8 cellular contexts compared by ENCODE assay signal in the genomic region with DNA sequence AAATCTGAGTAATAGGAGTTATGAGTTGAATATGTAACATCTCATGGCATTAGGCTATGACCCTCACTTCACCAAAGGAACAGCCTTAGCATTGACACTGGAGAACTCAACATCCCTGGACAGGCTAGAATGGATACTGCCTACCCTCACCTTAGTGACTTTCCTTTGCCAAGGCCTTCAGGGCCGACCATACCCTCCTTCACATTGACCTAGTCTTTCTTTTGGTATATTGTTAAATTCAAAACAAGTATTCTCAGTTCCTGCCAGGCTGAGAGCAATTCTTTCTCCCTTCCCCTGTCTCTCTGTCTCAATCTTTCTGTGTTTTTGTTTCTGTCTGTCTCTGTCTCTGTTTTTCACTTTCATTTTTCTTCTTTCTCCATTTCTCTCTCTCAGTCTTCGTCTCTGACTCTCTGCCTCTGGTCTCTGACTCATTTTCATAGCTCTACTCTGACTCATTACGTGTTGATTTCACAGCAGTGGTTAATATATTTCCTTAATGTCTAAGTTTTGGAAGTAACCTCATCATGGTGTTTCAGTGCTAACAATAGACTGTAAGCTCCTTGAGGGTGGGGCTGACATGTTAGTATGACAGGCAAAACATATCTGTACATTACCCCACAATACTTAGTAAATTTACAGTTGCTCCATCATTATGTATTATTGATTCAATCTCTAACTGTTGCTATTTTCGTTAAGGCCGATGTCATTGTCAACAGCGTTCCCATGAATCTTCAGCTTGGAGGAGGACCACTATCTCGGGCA. TPM values are rescaled to one million over a fixed set of nuclear protein-coding genes. Genes with fewer than 3 reads are reported as not detected.
A peak's percentile ranks its signal among the peaks of the same experiment; 100 is the strongest.
DNase-seq lines count a peak whose midpoint lies in the region; ATAC-seq, FAIRE-seq and TF ChIP-seq lines count a peak whose summit lies in the region.

No MANE protein-coding gene starts in this region.

- H2BK15ac ChIP-seq in mesendoderm (replicated peaks; ENCODE audit: low read depth) = no peak overlapping the region

- no peak overlapping the region for H3K27ac ChIP-seq in mesendoderm (ENCODE audit: low read depth, low read length)
- H3K27ac ChIP-seq in HepG2 (ENCODE audit: extremely low read length, insufficient read depth, low read length) = no peak overlapping the region

- H4K8ac ChIP-seq in mesendoderm (ENCODE audit: low read depth, low read length) = no peak overlapping the region

- H3K4me3 ChIP-seq in GM06990 (replicated peaks; ENCODE audit: low read depth, low read length) (peak overlapping the region; percentile 18; the same call in 1 of the 2 replicates), mesendoderm (ENCODE audit: low read length) (no peak overlapping the region), HepG2 (replicated peaks in 1 of 3; ENCODE audit: insufficient read depth in 1 of 3, low read depth in 2 of 3, low read length in 3 of 3) (no peak overlapping the region)

- no peak overlapping the region for H3K4me2 ChIP-seq in mesendoderm (ENCODE audit: low read length)
- H3K4me2 ChIP-seq in HepG2 (ENCODE audit: low read depth, low read length) = no peak overlapping the region

- H3K4ac ChIP-seq in mesendoderm (ENCODE audit: low read depth, low read length) = no peak overlapping the region

- H3K23ac ChIP-seq in mesendoderm (ENCODE audit: low read length) = no peak overlapping the region

- TF ChIP-seq POLR2A in HepG2 (IDR thresholded peaks at IDR 0.05; ENCODE audit: insufficient read depth in 1 of 2, low read depth in 2 of 2, low read length in 2 of 2) = no peak

- POLR2A ChIA-PET in HepG2 (lab: Yijun Ruan, JAX) = no interaction called here

- no peak overlapping the region for H2AK5ac ChIP-seq in mesendoderm (ENCODE audit: low read length)

- no peaks in the 10 kb centered on the region for H3K9me3 ChIP-seq in HepG2 (ENCODE audit: low read length)

- ATAC-seq in GM21447 (IDR thresholded peaks at IDR 0.05; ENCODE audit: unreplicated experiment) (peak; percentile 98), HG03571 (IDR thresholded peaks at IDR 0.05; ENCODE audit: unreplicated experiment) (peak; percentile 97), HepG2 (no peak)

- H3K79me2 ChIP-seq in mesendoderm (ENCODE audit: control insufficient read depth, insufficient read depth, low read length) (no peaks in the 10 kb centered on the region), HepG2 (ENCODE audit: insufficient read depth, low read length) (no peaks in the 10 kb centered on the region)

- no peak overlapping the region for H2BK120ac ChIP-seq in mesendoderm (ENCODE audit: low read depth, low read length)

- no peaks in the 10 kb centered on the region for H3K4me1 ChIP-seq in mesendoderm (ENCODE audit: control insufficient read depth, low read depth, low read length)
- no peaks in the 10 kb centered on the region for H3K4me1 ChIP-seq in HepG2 (ENCODE audit: insufficient read depth, low read length)

- TF ChIP-seq EP300 in HepG2 (IDR thresholded peaks at IDR 0.05; ENCODE audit: low read depth in 2 of 2, low read length in 2 of 2) (no peak), HepG2 (CRISPR knock-in tag; IDR thresholded peaks at IDR 0.05; ENCODE audit: borderline replicate concordance) (no peak)

- no peak overlapping the region for H3K56ac ChIP-seq in mesendoderm (ENCODE audit: low read length)

- CTCF ChIA-PET in HepG2 (lab: Yijun Ruan, JAX; ENCODE audit: low intra/inter-chr PET ratio, low total read pairs) = no interaction called here

- no peak for TF ChIP-seq CTCF in GM06990 (IDR thresholded peaks at IDR 0.05; ENCODE audit: insufficient read depth, low read length, poor library complexity, severe bottlenecking)
- no peak for TF ChIP-seq CTCF in HepG2 (CRISPR knock-in tag; IDR thresholded peaks at IDR 0.05)

- intact Hi-C loops in HepG2 (cut with micrococcal nuclease; ENCODE audit: unreplicated experiment) = no loop called here

- H3K36me3 ChIP-seq in GM06990 (ENCODE audit: control insufficient read depth, insufficient read depth, low read length) (peaks cover 4% of the 10 kb centered on the region), mesendoderm (ENCODE audit: control insufficient read depth, insufficient read depth, low read length) (no peaks in the 10 kb centered on the region), HepG2 (replicated peaks in 1 of 2; ENCODE audit: control insufficient read depth in 1 of 2, insufficient read depth in 2 of 2, low read length in 2 of 2) (no peaks in the 10 kb centered on the region)

- WGBS in mesendoderm (ENCODE audit: extremely low coverage, insufficient coverage, low lambda C conversion rate) = no CpG with 5 or more reads among the region's 7 CpGs
- WGBS in HepG2 (ENCODE audit: low lambda C conversion rate) = 41% methylated on average over 7 of the region's 7 CpGs

- H4K20me1 ChIP-seq in HepG2 (ENCODE audit: insufficient read depth, low read length) = no peaks in the 10 kb centered on the region

- no peak overlapping the region for H2BK5ac ChIP-seq in mesendoderm (ENCODE audit: low read length)

- DNase-seq in GM06990 (ENCODE audit: extremely low read depth, insufficient read length) (peak; percentile 78), renal cortical epithelial cell (ENCODE audit: low read depth) (peak; percentile 95), mesendoderm (no peak), HepG2 (ENCODE audit: low spot score) (no peak), DMS 273 (lab: John Stamatoyannopoulos, UW; ENCODE audit: unreplicated experiment) (no peak)
- DNase-seq in activated naive CD4-positive, alpha-beta T cell treated with anti-CD3 and anti-CD28 coated beads, Interleukin-2, amount 50 U/mL, for 16 hours = peak; percentile 14

- no peak overlapping the region for H4K5ac ChIP-seq in mesendoderm (ENCODE audit: low read length)

- H3K9ac ChIP-seq in mesendoderm (ENCODE audit: low read length) (no peak overlapping the region), HepG2 (ENCODE audit: insufficient read depth, low read depth, low read length) (no peak overlapping the region)

- no peaks in the 10 kb centered on the region for H3K79me1 ChIP-seq in mesendoderm (ENCODE audit: low read length)

- TF ChIP-seq RAD21 in HepG2 (CRISPR knock-in tag; IDR thresholded peaks at IDR 0.05) = no peak

- H3K27me3 ChIP-seq in GM06990 (replicated peaks; ENCODE audit: control insufficient read depth, insufficient read depth, low read length) (no peaks in the 10 kb centered on the region), mesendoderm (ENCODE audit: insufficient read depth, low read length, poor library complexity) (no peaks in the 10 kb centered on the region), HepG2 (ENCODE audit: control insufficient read depth in 1 of 2, insufficient read depth in 2 of 2, low read length in 2 of 2) (no peaks in the 10 kb centered on the region; a peak in 1 of 5 replicates)

- no peak overlapping the region for H3K18ac ChIP-seq in mesendoderm (ENCODE audit: low read length)

- in situ Hi-C loops in HepG2 (cut with HindIII; ENCODE audit: extremely low pct_ligation_motif_present, low pct_unique_long_range_greater_than_20kb) = no loop called here

- FAIRE-seq in HepG2 (lab: Jason Lieb, UNC) = no peak

- H2AFZ ChIP-seq in HepG2 (ENCODE audit: low read length) = no peak overlapping the region

- BruUV-seq in HepG2 (replicated peaks; lab: Mats Ljungman, UMichigan) = no TSS peak

RNA-seq across cellular contexts. Expression of gene PARP15, which starts 32.5 kb away (rescaled TPM):
- total RNA-seq in renal cortical epithelial cell (0.20 TPM in 1 of 2 replicates, not detected in the other), HepG2 (2016; rRNA removed; fragmentation: Illumina TruSeq; extraction: Trizol) (0.02 TPM in 1 of 2 replicates, not detected in the other)
- 0.29 TPM for polyA plus RNA-seq in mesendoderm (2013, experiment 1 of 2)
- 0.39 TPM for polyA plus RNA-seq in mesendoderm (2013, experiment 2 of 2)
- total RNA-seq in HepG2 (2016; cell fraction: cytosol; rRNA removed; fragmentation: Illumina TruSeq; extraction: Trizol; ENCODE audit: low read depth) = not detected in 2 replicates
- 0.04 TPM in 1 of 2 replicates, not detected in the other for total RNA-seq in HepG2 (2016; cell fraction: insoluble cytoplasmic fraction; rRNA removed; fragmentation: Illumina TruSeq; extraction: Trizol)
- not detected in 2 replicates for total RNA-seq in HepG2 (2016; cell fraction: membrane; rRNA removed; fragmentation: Illumina TruSeq; extraction: Trizol)
- total RNA-seq in HepG2 (2016; cell fraction: nucleus; rRNA removed; fragmentation: Illumina TruSeq; extraction: Trizol) = not detected in 2 replicates
- not detected in 2 replicates for polyA plus RNA-seq in HepG2 (2011; rRNA removed)
- 0.03 TPM in 1 of 2 replicates, not detected in the other for polyA plus RNA-seq in HepG2 (2011; cell fraction: cytosol; rRNA removed)
- polyA plus RNA-seq in HepG2 (2011; cell fraction: nucleus; rRNA removed) = 0.33 and 0.39 TPM in 2 replicates
- polyA plus RNA-seq in HepG2 (2012) = not detected in 2 replicates
- polyA plus RNA-seq in HepG2 (2016; cell fraction: cytosol; fragmentation: Illumina TruSeq; extraction: Trizol; ENCODE audit: low read depth) = not detected in 2 replicates
- not detected in 2 replicates for polyA plus RNA-seq in HepG2 (2016; cell fraction: insoluble cytoplasmic fraction; fragmentation: Illumina TruSeq; extraction: Trizol; ENCODE audit: low read depth)
- not detected in 2 replicates for polyA plus RNA-seq in HepG2 (2016; cell fraction: membrane; fragmentation: Illumina TruSeq; extraction: Trizol; ENCODE audit: low read depth)
- polyA plus RNA-seq in HepG2 (2016; cell fraction: nucleus; fragmentation: Illumina TruSeq; extraction: Trizol; ENCODE audit: insufficient read depth, low read depth) = not detected in 2 replicates
- polyA minus RNA-seq in HepG2 (2011; rRNA and poly(A)+ RNA removed; ENCODE audit: low replicate concordance) = 0.02 TPM in 1 of 2 replicates, not detected in the other
- polyA minus RNA-seq in HepG2 (2011; cell fraction: cytosol; rRNA and poly(A)+ RNA removed) = not detected in 2 replicates
- polyA minus RNA-seq in HepG2 (2011; cell fraction: nucleus; rRNA and poly(A)+ RNA removed) = not detected in 2 replicates

RNA-seq across cellular contexts. Expression of gene DTX3L, which starts 45.8 kb away (rescaled TPM):
- total RNA-seq in renal cortical epithelial cell = 39.1 and 55.1 TPM in 2 replicates
- 3.6 TPM for polyA plus RNA-seq in mesendoderm (2013, experiment 1 of 2)
- 3.5 TPM for polyA plus RNA-seq in mesendoderm (2013, experiment 2 of 2)
- 10.9 and 19.2 TPM in 2 replicates for total RNA-seq in HepG2 (2016; rRNA removed; fragmentation: Illumina TruSeq; extraction: Trizol)
- total RNA-seq in HepG2 (2016; cell fraction: cytosol; rRNA removed; fragmentation: Illumina TruSeq; extraction: Trizol; ENCODE audit: low read depth) = 1.1 and 1.5 TPM in 2 replicates
- total RNA-seq in HepG2 (2016; cell fraction: insoluble cytoplasmic fraction; rRNA removed; fragmentation: Illumina TruSeq; extraction: Trizol) = 10.7 and 16.9 TPM in 2 replicates
- 7.0 and 7.7 TPM in 2 replicates for total RNA-seq in HepG2 (2016; cell fraction: membrane; rRNA removed; fragmentation: Illumina TruSeq; extraction: Trizol)
- total RNA-seq in HepG2 (2016; cell fraction: nucleus; rRNA removed; fragmentation: Illumina TruSeq; extraction: Trizol) = 7.4 and 8.7 TPM in 2 replicates
- 2.5 and 3.2 TPM in 2 replicates for polyA plus RNA-seq in HepG2 (2011; rRNA removed)
- 1.7 and 3.2 TPM in 2 replicates for polyA plus RNA-seq in HepG2 (2011; cell fraction: cytosol; rRNA removed)
- 1.7 and 2.8 TPM in 2 replicates for polyA plus RNA-seq in HepG2 (2011; cell fraction: nucleus; rRNA removed)
- 4.4 and 5.3 TPM in 2 replicates for polyA plus RNA-seq in HepG2 (2012)
- 0.57 TPM in 2 replicates for polyA plus RNA-seq in HepG2 (2016; cell fraction: cytosol; fragmentation: Illumina TruSeq; extraction: Trizol; ENCODE audit: low read depth)
- polyA plus RNA-seq in HepG2 (2016; cell fraction: insoluble cytoplasmic fraction; fragmentation: Illumina TruSeq; extraction: Trizol; ENCODE audit: low read depth) = 12.1 and 15.2 TPM in 2 replicates
- polyA plus RNA-seq in HepG2 (2016; cell fraction: membrane; fragmentation: Illumina TruSeq; extraction: Trizol; ENCODE audit: low read depth) = 2.5 and 2.9 TPM in 2 replicates
- polyA plus RNA-seq in HepG2 (2016; cell fraction: nucleus; fragmentation: Illumina TruSeq; extraction: Trizol; ENCODE audit: insufficient read depth, low read depth) = 9.0 and 9.5 TPM in 2 replicates
- polyA minus RNA-seq in HepG2 (2011; rRNA and poly(A)+ RNA removed; ENCODE audit: low replicate concordance) = 3.0 and 6.0 TPM in 2 replicates
- polyA minus RNA-seq in HepG2 (2011; cell fraction: cytosol; rRNA and poly(A)+ RNA removed) = 5.5 and 9.3 TPM in 2 replicates
- polyA minus RNA-seq in HepG2 (2011; cell fraction: nucleus; rRNA and poly(A)+ RNA removed) = 3.1 and 6.0 TPM in 2 replicates

RNA-seq across cellular contexts. Expression of gene PARP9, which starts 45.9 kb away (rescaled TPM):
- total RNA-seq in renal cortical epithelial cell (39.8 and 41.5 TPM in 2 replicates), HepG2 (2016; rRNA removed; fragmentation: Illumina TruSeq; extraction: Trizol) (10.6 and 12.5 TPM in 2 replicates)
- polyA plus RNA-seq in mesendoderm (2013, experiment 1 of 2) = 2.4 TPM
- polyA plus RNA-seq in mesendoderm (2013, experiment 2 of 2) = 2.4 TPM
- total RNA-seq in HepG2 (2016; cell fraction: cytosol; rRNA removed; fragmentation: Illumina TruSeq; extraction: Trizol; ENCODE audit: low read depth) = 2.5 and 3.5 TPM in 2 replicates
- total RNA-seq in HepG2 (2016; cell fraction: insoluble cytoplasmic fraction; rRNA removed; fragmentation: Illumina TruSeq; extraction: Trizol) = 9.8 and 12.9 TPM in 2 replicates
- 3.6 and 4.5 TPM in 2 replicates for total RNA-seq in HepG2 (2016; cell fraction: membrane; rRNA removed; fragmentation: Illumina TruSeq; extraction: Trizol)
- 6.9 and 7.6 TPM in 2 replicates for total RNA-seq in HepG2 (2016; cell fraction: nucleus; rRNA removed; fragmentation: Illumina TruSeq; extraction: Trizol)
- 6.5 and 7.0 TPM in 2 replicates for polyA plus RNA-seq in HepG2 (2011; rRNA removed)
- polyA plus RNA-seq in HepG2 (2011; cell fraction: cytosol; rRNA removed) = 2.3 and 5.1 TPM in 2 replicates
- 4.4 and 8.2 TPM in 2 replicates for polyA plus RNA-seq in HepG2 (2011; cell fraction: nucleus; rRNA removed)
- polyA plus RNA-seq in HepG2 (2012) = 2.5 and 4.0 TPM in 2 replicates
- 0.59 and 0.62 TPM in 2 replicates for polyA plus RNA-seq in HepG2 (2016; cell fraction: cytosol; fragmentation: Illumina TruSeq; extraction: Trizol; ENCODE audit: low read depth)
- 11.1 TPM in 2 replicates for polyA plus RNA-seq in HepG2 (2016; cell fraction: insoluble cytoplasmic fraction; fragmentation: Illumina TruSeq; extraction: Trizol; ENCODE audit: low read depth)
- 1.4 and 1.9 TPM in 2 replicates for polyA plus RNA-seq in HepG2 (2016; cell fraction: membrane; fragmentation: Illumina TruSeq; extraction: Trizol; ENCODE audit: low read depth)
- polyA plus RNA-seq in HepG2 (2016; cell fraction: nucleus; fragmentation: Illumina TruSeq; extraction: Trizol; ENCODE audit: insufficient read depth, low read depth) = 11.1 and 11.3 TPM in 2 replicates
- polyA minus RNA-seq in HepG2 (2011; rRNA and poly(A)+ RNA removed; ENCODE audit: low replicate concordance) = 2.0 and 5.7 TPM in 2 replicates
- 2.5 and 3.1 TPM in 2 replicates for polyA minus RNA-seq in HepG2 (2011; cell fraction: cytosol; rRNA and poly(A)+ RNA removed)
- 4.0 and 7.0 TPM in 2 replicates for polyA minus RNA-seq in HepG2 (2011; cell fraction: nucleus; rRNA and poly(A)+ RNA removed)

Comparison
In these comparisons a context has a peak if more than half of its experiments do, and no peak if none do; other contexts are left out.
1. DNase-seq: peak in GM06990 (single experiment), activated naive CD4-positive, alpha-beta T cell treated with anti-CD3 and anti-CD28 coated beads, Interleukin-2, amount 50 U/mL, for 16 hours (single experiment) and renal cortical epithelial cell (single experiment); none in mesendoderm (single experiment), HepG2 (single experiment) and DMS 273 (single experiment).